Comparison of ENCODE assay signal across 9 cellular contexts in the genomic region with DNA sequence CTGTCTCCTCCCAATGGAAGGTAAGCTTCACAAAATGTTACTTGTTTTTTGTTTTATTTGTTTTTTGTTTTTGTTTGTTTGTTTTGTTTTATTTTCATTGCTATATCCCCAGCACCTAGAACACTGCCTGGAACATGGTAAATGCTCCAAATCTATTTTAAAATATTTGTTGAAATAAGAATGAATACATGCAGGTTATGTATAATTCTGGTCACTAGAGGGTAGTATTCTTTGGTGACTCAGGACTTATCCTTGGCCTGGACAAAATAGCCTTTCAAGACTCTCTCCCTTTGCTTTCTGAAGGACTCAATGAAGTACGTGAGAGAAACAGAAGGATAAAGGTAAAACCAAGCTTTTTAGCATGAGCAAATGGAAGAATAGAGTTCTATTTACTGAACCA. TPM values are rescaled to one million over a fixed set of nuclear protein-coding genes. Genes with fewer than 3 reads are reported as not detected.
DNase-seq lines count a peak whose midpoint lies in the region; ATAC-seq and TF ChIP-seq lines count a peak whose summit lies in the region.
"Had no signal": no experiment of that assay in that cellular context is flagged by ENCODE, and none has a peak within 500 bp of the region (broad histone marks: within the 10 kb centered on the region; RNA-seq: fewer than 3 reads in every experiment).

No MANE protein-coding gene starts in this region.

- intact Hi-C loops in OCI-LY7 (cut with micrococcal nuclease; ENCODE audit: unreplicated experiment), result no loop called here

- no peaks in the 10 kb centered on the region for H3K27me3 Mint-ChIP-seq in neural crest cell (ENCODE audit: low read depth)
- peaks cover 13% of the 10 kb centered on the region for H3K27me3 Mint-ChIP-seq in activated naive CD8-positive, alpha-beta T cell treated with anti-CD3 and anti-CD28 coated beads for 36 hours

- no peaks in the 10 kb centered on the region for H3K4me1 ChIP-seq in OCI-LY7 (ENCODE audit: insufficient read depth, low read length, poor library complexity, severe bottlenecking)
- H3K4me1 ChIP-seq: SJSA1 had no signal

- H3K4me2 ChIP-seq in OCI-LY7 (ENCODE audit: low read length), result no peak overlapping the region

- no peaks in the 10 kb centered on the region for H3K9me2 ChIP-seq in OCI-LY7 (ENCODE audit: insufficient read depth, low read length)

- no TSS peak for BruUV-seq in OCI-LY7 (replicated peaks; lab: Mats Ljungman, UMichigan)

- H3K9me3 ChIP-seq in OCI-LY7 (ENCODE audit: low read length), result no peaks in the 10 kb centered on the region
- H3K9me3 ChIP-seq: SJSA1 had no signal

- POLR2A ChIA-PET in OCI-LY7 (lab: Charles Lee), result no interaction called here

- TF ChIP-seq CTCF in OCI-LY7 (conservative IDR thresholded peaks at IDR 0.05; ENCODE audit: low read length) (peak; percentile 69), neural crest cell (conservative IDR thresholded peaks at IDR 0.05) (peak; percentile 64)

- H2AFZ ChIP-seq in OCI-LY7 (ENCODE audit: low read length), result no peak overlapping the region

- no peak overlapping the region for H3K27ac Mint-ChIP-seq in neural crest cell (ENCODE audit: unreplicated experiment)
- no peak overlapping the region for H3K27ac Mint-ChIP-seq in activated naive CD8-positive, alpha-beta T cell treated with anti-CD3 and anti-CD28 coated beads for 36 hours

- CTCF ChIA-PET in OCI-LY7 (lab: Charles Lee; ENCODE audit: unreplicated experiment), result no interaction called here

- H3K79me2 ChIP-seq in OCI-LY7 (ENCODE audit: insufficient read depth, low read depth, low read length), result no peaks in the 10 kb centered on the region

- ATAC-seq in esophagus mucosa, result peak; percentile 29

- no peak overlapping the region for H3K4me3 ChIP-seq in OCI-LY7 (ENCODE audit: low read depth, low read length, poor library complexity, severe bottlenecking)
- H3K4me3 ChIP-seq: SJSA1 had no signal

- H3K9me3 Mint-ChIP-seq in neural crest cell, result no peaks in the 10 kb centered on the region
- no peaks in the 10 kb centered on the region for H3K9me3 Mint-ChIP-seq in activated naive CD8-positive, alpha-beta T cell treated with anti-CD3 and anti-CD28 coated beads for 36 hours

- no peak overlapping the region for H3K27ac ChIP-seq in OCI-LY7 (ENCODE audit: low read depth, low read length, poor library complexity, severe bottlenecking)
- H3K27ac ChIP-seq: SJSA1 had no signal

- no peaks in the 10 kb centered on the region for H3K36me3 ChIP-seq in OCI-LY7 (ENCODE audit: insufficient read depth, low read length)
- H3K36me3 ChIP-seq: SJSA1 had no signal

- no peaks in the 10 kb centered on the region for H3K4me1 Mint-ChIP-seq in neural crest cell
- H3K4me1 Mint-ChIP-seq in activated naive CD8-positive, alpha-beta T cell treated with anti-CD3 and anti-CD28 coated beads for 36 hours, result no peaks in the 10 kb centered on the region

- no peaks in the 10 kb centered on the region for H4K20me1 ChIP-seq in OCI-LY7 (ENCODE audit: insufficient read depth, low read length)

- no peaks in the 10 kb centered on the region for H3K36me3 Mint-ChIP-seq in neural crest cell (ENCODE audit: low read depth)
- no peaks in the 10 kb centered on the region for H3K36me3 Mint-ChIP-seq in activated naive CD8-positive, alpha-beta T cell treated with anti-CD3 and anti-CD28 coated beads for 36 hours

- H3K4me3 Mint-ChIP-seq in neural crest cell, result no peak overlapping the region
- H3K4me3 Mint-ChIP-seq in activated naive CD8-positive, alpha-beta T cell treated with anti-CD3 and anti-CD28 coated beads for 36 hours, result no peak overlapping the region

- DNase-seq in DMS53 treated with DMSO at 0.1 percent for 48 hours (lab: John Stamatoyannopoulos, UW; ENCODE audit: unreplicated experiment) (peak; percentile 2), OCI-LY7 (ENCODE audit: low spot score) (no peak), neural crest cell (ENCODE audit: low read depth, low spot score) (no peak), DMS153 treated with DMSO at 0.1 percent for 48 hours (lab: John Stamatoyannopoulos, UW; ENCODE audit: unreplicated experiment) (no peak)
- no peak for DNase-seq in activated effector memory CD4-positive, alpha-beta T cell treated with anti-CD3 and anti-CD28 coated beads, Interleukin-2, amount 50 U/mL, for 16 hours
- DNase-seq in activated CD8-positive, alpha-beta memory T cell treated with anti-CD3 and anti-CD28 coated beads, Interleukin-2, amount 50 U/mL, for 4 hours, result no peak
- no peak for DNase-seq in activated naive CD8-positive, alpha-beta T cell treated with anti-CD3 and anti-CD28 coated beads for 36 hours

RNA-seq across cellular contexts. Expression of a gene that starts 46.9 kb away (rescaled TPM):
- 0.05 and 0.22 TPM in 2 replicates for total RNA-seq in OCI-LY7 (2014; rRNA removed; shearing (Covaris generic))
- total RNA-seq in OCI-LY7 (2022) (0.27 and 0.28 TPM in 2 replicates), esophagus mucosa (11.4 TPM), neural crest cell (16.4 and 17.1 TPM in 2 replicates)
- under 1 TPM; 0.44 to 0.49 TPM for total RNA-seq in activated naive CD8-positive, alpha-beta T cell treated with anti-CD3 and anti-CD28 coated beads for 36 hours
